ENCODE assay signal across 8 cellular contexts in genomic region chr17:80575057-80575875, GRCh38. TPM values are rescaled to one million over a fixed set of nuclear protein-coding genes. Genes with fewer than 3 reads are reported as not detected.
DNase-seq lines count a peak whose midpoint lies in the region; ATAC-seq and TF ChIP-seq lines count a peak whose summit lies in the region.

No MANE protein-coding gene starts in this region.

- H3K36me3 Mint-ChIP-seq in immature natural killer cell, result peaks cover 0 to 3% (median 0%) of the 10 kb centered on the region in 3 donors

- H3K36me3 ChIP-seq in WERI-Rb-1 (peaks cover 10% of the 10 kb centered on the region), brain microvascular endothelial cell (replicated peaks) (no peaks in the 10 kb centered on the region)

- DNase-seq in ELR (ENCODE audit: low read depth) (peak; percentile 96), NCI-H2171 (lab: John Stamatoyannopoulos, UW) (peak; percentile 82), WERI-Rb-1 (peak; percentile 97), brain microvascular endothelial cell (peak; percentile 84), immature natural killer cell (peak; percentile 78 to 82 (median 79))
- DNase-seq in stimulated activated CD4-positive, alpha-beta T cell treated with anti-CD3 and anti-CD28 coated beads, Interleukin-15, amount 100 ng/mL, for 24 hours, result peak; percentile 97

- peaks cover 0 to 2% (median 2%) of the 10 kb centered on the region in 3 donors for H3K27me3 Mint-ChIP-seq in immature natural killer cell (ENCODE audit: low read depth in 3 of 3)

- peak; percentile 68 for ATAC-seq in HG02885 (IDR thresholded peaks at IDR 0.05; ENCODE audit: poor library complexity, unreplicated experiment)
- no peak for ATAC-seq in GM19452 (IDR thresholded peaks at IDR 0.05; ENCODE audit: unreplicated experiment)

- peak overlapping the region; percentile 28 for H3K27ac ChIP-seq in WERI-Rb-1
- H3K27ac ChIP-seq in brain microvascular endothelial cell, result no peak overlapping the region

- no peaks in the 10 kb centered on the region for H3K9me3 Mint-ChIP-seq in immature natural killer cell

- H3K27me3 ChIP-seq in WERI-Rb-1 (ENCODE audit: insufficient read depth, low read depth, severe bottlenecking), result no peaks in the 10 kb centered on the region
- no peaks in the 10 kb centered on the region for H3K27me3 ChIP-seq in brain microvascular endothelial cell (replicated peaks)

- no peaks in the 10 kb centered on the region for H3K9me3 ChIP-seq in WERI-Rb-1 (ENCODE audit: severe bottlenecking)

- peaks cover 6 to 12% of the 10 kb centered on the region in 2 donors for H3K4me1 Mint-ChIP-seq in immature natural killer cell

- no peak overlapping the region for H3K4me3 ChIP-seq in WERI-Rb-1 (ENCODE audit: low read depth, low read length)
- no peak overlapping the region for H3K4me3 ChIP-seq in brain microvascular endothelial cell (ENCODE audit: low read depth, low read length)

- in situ Hi-C loops in brain microvascular endothelial cell (cut with HindIII; ENCODE audit: low pct_ligation_motif_present, low sequenced_read_pairs), result no loop called here

- no peak overlapping the region for H3K4me3 Mint-ChIP-seq in immature natural killer cell

- no peak overlapping the region for H3K27ac Mint-ChIP-seq in immature natural killer cell

- TF ChIP-seq CTCF in WERI-Rb-1 (IDR thresholded peaks at IDR 0.05; ENCODE audit: low read depth, low read length), result peak; percentile 100
- TF ChIP-seq CTCF in brain microvascular endothelial cell (IDR thresholded peaks at IDR 0.05; ENCODE audit: low read depth, low read length, missing control alignments), result peak; percentile 100

RNA-seq across cellular contexts. Expression of gene RPTOR, which starts 30.6 kb away (rescaled TPM):
- 10 to 100 TPM in 1 of 3 donors, 1 to 10 TPM in 2; 1.8 to 10.2 (median 3.8) TPM for polyA plus RNA-seq in immature natural killer cell
